ENCODE assay signal across 1 cellular context in the genomic region with DNA sequence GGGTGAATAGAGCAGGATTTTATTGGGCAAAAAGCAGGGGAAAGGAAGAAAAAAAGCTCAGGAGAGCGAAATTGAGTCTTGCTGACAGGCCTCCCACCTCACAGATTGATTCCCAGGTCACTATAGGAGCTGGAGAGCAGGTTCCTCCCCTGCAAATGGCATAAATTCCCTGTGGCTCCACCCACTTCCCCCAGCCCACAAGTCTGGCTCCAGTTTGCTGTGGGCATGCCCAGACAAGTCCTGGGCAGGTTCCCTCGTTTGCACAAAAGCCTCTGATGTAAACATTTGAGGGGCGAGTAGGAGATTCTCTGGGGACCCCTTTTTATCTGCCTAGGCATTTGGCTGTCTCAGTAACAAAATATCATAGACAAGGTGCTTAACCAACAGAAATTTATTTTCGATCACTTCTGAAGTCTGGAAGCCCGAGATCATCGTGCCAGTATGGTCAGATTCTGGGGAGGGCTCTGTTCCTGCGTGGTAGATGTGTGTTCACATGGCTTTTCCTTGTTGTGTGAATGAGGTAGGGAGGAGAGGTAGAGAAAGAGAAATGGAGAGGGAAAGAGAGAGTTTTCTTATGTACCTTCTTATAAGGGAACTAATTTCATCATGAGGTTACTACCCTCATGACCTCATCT.
TF ChIP-seq lines count a peak whose summit lies in the region.

No MANE protein-coding gene starts in this region.

TF ChIP-seq in H1, 55 proteins besides CTCF, POLR2A, EP300 and RAD21 (continued from another document):
- TF ChIP-seq, protein P1, sequence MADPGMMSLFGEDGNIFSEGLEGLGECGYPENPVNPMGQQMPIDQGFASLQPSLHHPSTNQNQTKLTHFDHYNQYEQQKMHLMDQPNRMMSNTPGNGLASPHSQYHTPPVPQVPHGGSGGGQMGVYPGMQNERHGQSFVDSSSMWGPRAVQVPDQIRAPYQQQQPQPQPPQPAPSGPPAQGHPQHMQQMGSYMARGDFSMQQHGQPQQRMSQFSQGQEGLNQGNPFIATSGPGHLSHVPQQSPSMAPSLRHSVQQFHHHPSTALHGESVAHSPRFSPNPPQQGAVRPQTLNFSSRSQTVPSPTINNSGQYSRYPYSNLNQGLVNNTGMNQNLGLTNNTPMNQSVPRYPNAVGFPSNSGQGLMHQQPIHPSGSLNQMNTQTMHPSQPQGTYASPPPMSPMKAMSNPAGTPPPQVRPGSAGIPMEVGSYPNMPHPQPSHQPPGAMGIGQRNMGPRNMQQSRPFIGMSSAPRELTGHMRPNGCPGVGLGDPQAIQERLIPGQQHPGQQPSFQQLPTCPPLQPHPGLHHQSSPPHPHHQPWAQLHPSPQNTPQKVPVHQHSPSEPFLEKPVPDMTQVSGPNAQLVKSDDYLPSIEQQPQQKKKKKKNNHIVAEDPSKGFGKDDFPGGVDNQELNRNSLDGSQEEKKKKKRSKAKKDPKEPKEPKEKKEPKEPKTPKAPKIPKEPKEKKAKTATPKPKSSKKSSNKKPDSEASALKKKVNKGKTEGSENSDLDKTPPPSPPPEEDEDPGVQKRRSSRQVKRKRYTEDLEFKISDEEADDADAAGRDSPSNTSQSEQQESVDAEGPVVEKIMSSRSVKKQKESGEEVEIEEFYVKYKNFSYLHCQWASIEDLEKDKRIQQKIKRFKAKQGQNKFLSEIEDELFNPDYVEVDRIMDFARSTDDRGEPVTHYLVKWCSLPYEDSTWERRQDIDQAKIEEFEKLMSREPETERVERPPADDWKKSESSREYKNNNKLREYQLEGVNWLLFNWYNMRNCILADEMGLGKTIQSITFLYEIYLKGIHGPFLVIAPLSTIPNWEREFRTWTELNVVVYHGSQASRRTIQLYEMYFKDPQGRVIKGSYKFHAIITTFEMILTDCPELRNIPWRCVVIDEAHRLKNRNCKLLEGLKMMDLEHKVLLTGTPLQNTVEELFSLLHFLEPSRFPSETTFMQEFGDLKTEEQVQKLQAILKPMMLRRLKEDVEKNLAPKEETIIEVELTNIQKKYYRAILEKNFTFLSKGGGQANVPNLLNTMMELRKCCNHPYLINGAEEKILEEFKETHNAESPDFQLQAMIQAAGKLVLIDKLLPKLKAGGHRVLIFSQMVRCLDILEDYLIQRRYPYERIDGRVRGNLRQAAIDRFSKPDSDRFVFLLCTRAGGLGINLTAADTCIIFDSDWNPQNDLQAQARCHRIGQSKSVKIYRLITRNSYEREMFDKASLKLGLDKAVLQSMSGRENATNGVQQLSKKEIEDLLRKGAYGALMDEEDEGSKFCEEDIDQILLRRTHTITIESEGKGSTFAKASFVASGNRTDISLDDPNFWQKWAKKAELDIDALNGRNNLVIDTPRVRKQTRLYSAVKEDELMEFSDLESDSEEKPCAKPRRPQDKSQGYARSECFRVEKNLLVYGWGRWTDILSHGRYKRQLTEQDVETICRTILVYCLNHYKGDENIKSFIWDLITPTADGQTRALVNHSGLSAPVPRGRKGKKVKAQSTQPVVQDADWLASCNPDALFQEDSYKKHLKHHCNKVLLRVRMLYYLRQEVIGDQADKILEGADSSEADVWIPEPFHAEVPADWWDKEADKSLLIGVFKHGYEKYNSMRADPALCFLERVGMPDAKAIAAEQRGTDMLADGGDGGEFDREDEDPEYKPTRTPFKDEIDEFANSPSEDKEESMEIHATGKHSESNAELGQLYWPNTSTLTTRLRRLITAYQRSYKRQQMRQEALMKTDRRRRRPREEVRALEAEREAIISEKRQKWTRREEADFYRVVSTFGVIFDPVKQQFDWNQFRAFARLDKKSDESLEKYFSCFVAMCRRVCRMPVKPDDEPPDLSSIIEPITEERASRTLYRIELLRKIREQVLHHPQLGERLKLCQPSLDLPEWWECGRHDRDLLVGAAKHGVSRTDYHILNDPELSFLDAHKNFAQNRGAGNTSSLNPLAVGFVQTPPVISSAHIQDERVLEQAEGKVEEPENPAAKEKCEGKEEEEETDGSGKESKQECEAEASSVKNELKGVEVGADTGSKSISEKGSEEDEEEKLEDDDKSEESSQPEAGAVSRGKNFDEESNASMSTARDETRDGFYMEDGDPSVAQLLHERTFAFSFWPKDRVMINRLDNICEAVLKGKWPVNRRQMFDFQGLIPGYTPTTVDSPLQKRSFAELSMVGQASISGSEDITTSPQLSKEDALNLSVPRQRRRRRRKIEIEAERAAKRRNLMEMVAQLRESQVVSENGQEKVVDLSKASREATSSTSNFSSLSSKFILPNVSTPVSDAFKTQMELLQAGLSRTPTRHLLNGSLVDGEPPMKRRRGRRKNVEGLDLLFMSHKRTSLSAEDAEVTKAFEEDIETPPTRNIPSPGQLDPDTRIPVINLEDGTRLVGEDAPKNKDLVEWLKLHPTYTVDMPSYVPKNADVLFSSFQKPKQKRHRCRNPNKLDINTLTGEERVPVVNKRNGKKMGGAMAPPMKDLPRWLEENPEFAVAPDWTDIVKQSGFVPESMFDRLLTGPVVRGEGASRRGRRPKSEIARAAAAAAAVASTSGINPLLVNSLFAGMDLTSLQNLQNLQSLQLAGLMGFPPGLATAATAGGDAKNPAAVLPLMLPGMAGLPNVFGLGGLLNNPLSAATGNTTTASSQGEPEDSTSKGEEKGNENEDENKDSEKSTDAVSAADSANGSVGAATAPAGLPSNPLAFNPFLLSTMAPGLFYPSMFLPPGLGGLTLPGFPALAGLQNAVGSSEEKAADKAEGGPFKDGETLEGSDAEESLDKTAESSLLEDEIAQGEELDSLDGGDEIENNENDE (IDR thresholded peaks at IDR 0.05; ENCODE audit: insufficient replicate concordance, low read length): no peak
- TF ChIP-seq, protein P2, sequence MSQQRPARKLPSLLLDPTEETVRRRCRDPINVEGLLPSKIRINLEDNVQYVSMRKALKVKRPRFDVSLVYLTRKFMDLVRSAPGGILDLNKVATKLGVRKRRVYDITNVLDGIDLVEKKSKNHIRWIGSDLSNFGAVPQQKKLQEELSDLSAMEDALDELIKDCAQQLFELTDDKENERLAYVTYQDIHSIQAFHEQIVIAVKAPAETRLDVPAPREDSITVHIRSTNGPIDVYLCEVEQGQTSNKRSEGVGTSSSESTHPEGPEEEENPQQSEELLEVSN (IDR thresholded peaks at IDR 0.05): 0 out of 2 replicates have a peak, but pooled peaks have one; percentile 17
